Comparison of ENCODE assay signal across 8 cellular contexts in the genomic region with DNA sequence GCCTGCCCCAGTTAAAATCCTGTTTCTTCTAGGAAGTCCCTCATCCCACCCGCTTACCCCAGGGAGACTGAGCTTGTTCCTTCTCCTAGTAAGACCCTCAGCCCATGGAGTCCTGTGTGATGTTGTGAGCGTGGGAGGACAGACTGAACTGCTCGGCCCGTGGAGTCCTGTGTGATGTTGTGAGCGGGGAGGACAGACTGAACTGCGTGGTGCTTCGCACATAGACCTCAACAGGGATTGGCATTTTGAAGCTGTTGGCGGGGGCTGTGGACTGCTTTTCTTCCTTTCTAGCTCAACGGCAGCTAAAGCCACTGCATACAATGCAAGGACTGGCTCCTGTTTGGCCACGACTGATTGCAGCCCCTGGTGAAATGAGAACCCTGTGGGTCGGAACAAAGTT. TPM values are rescaled to one million over a fixed set of nuclear protein-coding genes. Genes with fewer than 3 reads are reported as not detected.
DNase-seq lines count a peak whose midpoint lies in the region; ATAC-seq, FAIRE-seq and TF ChIP-seq lines count a peak whose summit lies in the region.
"Had no signal": no experiment of that assay in that cellular context is flagged by ENCODE, and none has a peak within 500 bp of the region (broad histone marks: within the 10 kb centered on the region; RNA-seq: fewer than 3 reads in every experiment).

No MANE protein-coding gene starts in this region.

- H3K4me3 ChIP-seq in endothelial cell of umbilical vein (replicated peaks in 1 of 3; ENCODE audit: insufficient read depth in 1 of 3, low read depth in 1 of 3, low read length in 3 of 3), result no peak overlapping the region
- H3K4me3 ChIP-seq: GM23338 had no signal

- peak overlapping the region; percentile 3 to 89 (median 31); a peak in 4 of 7 replicates for H3K27ac Mint-ChIP-seq in H9
- H3K27ac Mint-ChIP-seq in T-helper 17 cell, result peak overlapping the region; percentile 97
- H3K27ac Mint-ChIP-seq in stimulated activated memory B cell treated with anti-CD40 and anti-IgM and Interleukin-4, amounts not matched to agents 10 μg/mL and 1 μg/mL and 100 μg/mL, for 72 hours, result peak overlapping the region; percentile 94
- H3K27ac Mint-ChIP-seq: GM23338 had no signal

- H3K9me3 ChIP-seq in H9 (ENCODE audit: control insufficient read depth, low read depth, low read length) (no peaks in the 10 kb centered on the region), T-helper 17 cell (ENCODE audit: control insufficient read depth, low read length, poor library complexity, severe bottlenecking) (no peaks in the 10 kb centered on the region), endothelial cell of umbilical vein (replicated peaks; ENCODE audit: control insufficient read depth, insufficient read depth, low read length) (no peaks in the 10 kb centered on the region)

- no peak overlapping the region for H3K14ac ChIP-seq in H9 (ENCODE audit: insufficient read depth, low read length)

- H3K4me1 ChIP-seq in H9 (ENCODE audit: insufficient read depth, low read length), result no peaks in the 10 kb centered on the region
- H3K4me1 ChIP-seq in endothelial cell of umbilical vein (ENCODE audit: control insufficient read depth, extremely low read depth, insufficient read depth, low read length), result peaks cover 16% of the 10 kb centered on the region

- H2BK120ac ChIP-seq in H9 (ENCODE audit: low read depth, low read length, poor library complexity, severe bottlenecking), result no peak overlapping the region

- H3K4me3 Mint-ChIP-seq in H9, result no peak overlapping the region
- peak overlapping the region; percentile 81 for H3K4me3 Mint-ChIP-seq in T-helper 17 cell
- H3K4me3 Mint-ChIP-seq in stimulated activated memory B cell treated with anti-CD40 and anti-IgM and Interleukin-4, amounts not matched to agents 10 μg/mL and 1 μg/mL and 100 μg/mL, for 72 hours, result peak overlapping the region; percentile 65
- H3K4me3 Mint-ChIP-seq: GM23338 had no signal

- no peak overlapping the region for H3T11ph ChIP-seq in H9 (ENCODE audit: low read length)

- H3K79me1 ChIP-seq in H9 (ENCODE audit: insufficient read depth, low read depth, low read length, poor library complexity, severe bottlenecking), result no peaks in the 10 kb centered on the region

- H3K36me3 Mint-ChIP-seq in H9 (ENCODE audit: insufficient read depth in 1 of 3, low read depth in 3 of 3) (peaks cover 0 to 28% (median 8%) of the 10 kb centered on the region in 3 experiments; a peak in 5 of 7 replicates), T-helper 17 cell (ENCODE audit: low read depth) (no peaks in the 10 kb centered on the region)
- peaks cover 13% of the 10 kb centered on the region for H3K36me3 Mint-ChIP-seq in stimulated activated memory B cell treated with anti-CD40 and anti-IgM and Interleukin-4, amounts not matched to agents 10 μg/mL and 1 μg/mL and 100 μg/mL, for 72 hours

- intact Hi-C loops in endothelial cell of umbilical vein (cut with micrococcal nuclease), result loop anchor here (2.0 kb wide), 1 partner anchor 121 kb away; a partner anchor contains a TSS

- FAIRE-seq in endothelial cell of umbilical vein (lab: Jason Lieb, UNC), result no peak

- CTCF ChIA-PET in endothelial cell of umbilical vein (lab: Charles Lee), result interaction anchor here (1.0 to 2.0 kb wide), 6 partner anchors 9 to 430 kb away, joined by 3 to 27 read pairs (median 4); a partner anchor contains a TSS

- H4K91ac ChIP-seq in H9 (ENCODE audit: insufficient read length, low read depth, low read length), result no peak overlapping the region

- H2BK20ac ChIP-seq in H9 (ENCODE audit: low read depth, low read length, poor library complexity, severe bottlenecking), result no peak overlapping the region

- no peak overlapping the region for H3K9ac ChIP-seq in H9 (ENCODE audit: extremely low read depth, insufficient read length, low read length)
- no peak overlapping the region for H3K9ac ChIP-seq in endothelial cell of umbilical vein (replicated peaks; ENCODE audit: extremely low read depth, insufficient read depth, low read length)

- no peak overlapping the region for H3K23ac ChIP-seq in H9 (ENCODE audit: insufficient read length, low read depth, low read length)

- peaks cover 10 to 15% of the 10 kb centered on the region in 2 experiments for H3K4me1 Mint-ChIP-seq in H9
- peaks cover 17% of the 10 kb centered on the region for H3K4me1 Mint-ChIP-seq in T-helper 17 cell
- peaks cover 37% of the 10 kb centered on the region for H3K4me1 Mint-ChIP-seq in stimulated activated memory B cell treated with anti-CD40 and anti-IgM and Interleukin-4, amounts not matched to agents 10 μg/mL and 1 μg/mL and 100 μg/mL, for 72 hours
- H3K4me1 Mint-ChIP-seq: GM23338 had no signal

- no peak for TF ChIP-seq POLR2A in endothelial cell of umbilical vein (IDR thresholded peaks at IDR 0.05; ENCODE audit: low read depth, low read length)

- H4K20me1 ChIP-seq in H9 (ENCODE audit: control insufficient read depth, insufficient read depth, insufficient read length) (no peaks in the 10 kb centered on the region), endothelial cell of umbilical vein (replicated peaks; ENCODE audit: control insufficient read depth, extremely low read depth, insufficient read depth, low read length) (no peaks in the 10 kb centered on the region)

- no peak overlapping the region for H2BK5ac ChIP-seq in H9 (ENCODE audit: insufficient read length, low read length)

- no peak overlapping the region for H3K56ac ChIP-seq in H9 (ENCODE audit: insufficient read length, low read depth, low read length)

- no peak overlapping the region for H3K4me2 ChIP-seq in H9 (ENCODE audit: insufficient read depth, insufficient read length, low read length)
- H3K4me2 ChIP-seq in endothelial cell of umbilical vein (ENCODE audit: insufficient read depth, low read length), result no peak overlapping the region
- H3K4me2 ChIP-seq: GM23338 had no signal

- H3K4ac ChIP-seq in H9 (ENCODE audit: low read depth, low read length), result no peak overlapping the region

- H3K9me3 Mint-ChIP-seq in H9, result no peaks in the 10 kb centered on the region; a peak in 1 of 5 replicates
- no peaks in the 10 kb centered on the region for H3K9me3 Mint-ChIP-seq in stimulated activated memory B cell treated with anti-CD40 and anti-IgM and Interleukin-4, amounts not matched to agents 10 μg/mL and 1 μg/mL and 100 μg/mL, for 72 hours
- H3K9me3 Mint-ChIP-seq: GM23338 had no signal

- no peak overlapping the region for H2BK15ac ChIP-seq in H9 (ENCODE audit: low read depth, low read length)

- H3K36me3 ChIP-seq in endothelial cell of umbilical vein (ENCODE audit: control insufficient read depth in 2 of 2, extremely low read depth in 1 of 2, insufficient read depth in 2 of 2, low read length in 2 of 2), result peaks cover 7 to 22% of the 10 kb centered on the region in 2 experiments

- no TSS peak for BruUV-seq in endothelial cell of umbilical vein (replicated peaks; lab: Mats Ljungman, UMichigan)

- no peak overlapping the region for H2AK5ac ChIP-seq in H9 (ENCODE audit: insufficient read length, low read length)

- WGBS in H9 (ENCODE audit: extremely low coverage, insufficient read length, low lambda C conversion rate), result no CpG with 5 or more reads among the region's 11 CpGs

- no peak overlapping the region for H4K5ac ChIP-seq in H9 (ENCODE audit: insufficient read length, low read depth, low read length)

- H2BK12ac ChIP-seq in H9 (ENCODE audit: insufficient read length, low read depth, low read length), result no peak overlapping the region

- H3K27ac ChIP-seq in H9 (ENCODE audit: insufficient read length, low read depth, low read length), result no peak overlapping the region
- H3K27ac ChIP-seq in endothelial cell of umbilical vein (ENCODE audit: insufficient read depth, low read depth, low read length), result peak overlapping the region; percentile 73

- TF ChIP-seq CTCF in H9 (conservative IDR thresholded peaks at IDR 0.05), result no peak
- TF ChIP-seq CTCF in endothelial cell of umbilical vein (IDR thresholded peaks at IDR 0.05; ENCODE audit: extremely low read depth in 1 of 2, insufficient read depth in 1 of 2, low read depth in 1 of 2, low read length in 2 of 2), result no peak

- no peak for DNase-seq in H9
- no peak for DNase-seq in T-helper 17 cell
- DNase-seq in endothelial cell of umbilical vein (ENCODE audit: low read depth, low spot score), result no peak
- DNase-seq in NCI-H1417 (lab: John Stamatoyannopoulos, UW), result no peak
- DNase-seq in DMS153 treated with DMSO at 0.1 percent for 48 hours (lab: John Stamatoyannopoulos, UW; ENCODE audit: unreplicated experiment), result no peak
- no peak for DNase-seq in AG08395 (ENCODE audit: low spot score)

- no peak overlapping the region for H2AFZ ChIP-seq in H9 (ENCODE audit: low read length)
- H2AFZ ChIP-seq in endothelial cell of umbilical vein (ENCODE audit: low read depth, low read length), result no peak overlapping the region
- H2AFZ ChIP-seq: GM23338 had no signal

- no peak for ATAC-seq in T-helper 17 cell
- no peak for ATAC-seq in stimulated activated memory B cell treated with anti-CD40 and anti-IgM and Interleukin-4, amounts not matched to agents 10 μg/mL and 1 μg/mL and 100 μg/mL, for 72 hours

- dilution Hi-C loops in endothelial cell of umbilical vein (cut with MboI; ENCODE audit: extremely low pct_ligation_motif_present, low sequenced_read_pairs), result no loop called here

- H3K27me3 Mint-ChIP-seq in H9 (ENCODE audit: low read depth) (no peaks in the 10 kb centered on the region), T-helper 17 cell (no peaks in the 10 kb centered on the region)
- no peaks in the 10 kb centered on the region for H3K27me3 Mint-ChIP-seq in stimulated activated memory B cell treated with anti-CD40 and anti-IgM and Interleukin-4, amounts not matched to agents 10 μg/mL and 1 μg/mL and 100 μg/mL, for 72 hours

- no peaks in the 10 kb centered on the region for H3K9me1 ChIP-seq in endothelial cell of umbilical vein (replicated peaks; ENCODE audit: control insufficient read depth, extremely low read depth, insufficient read depth, low read length)

- POLR2A ChIA-PET in endothelial cell of umbilical vein (lab: Charles Lee), result no interaction called here

- no peak overlapping the region for H3K18ac ChIP-seq in H9 (ENCODE audit: insufficient read length, low read depth, low read length)

- H3K79me2 ChIP-seq in H9 (ENCODE audit: insufficient read depth, low read length), result no peaks in the 10 kb centered on the region
- no peaks in the 10 kb centered on the region for H3K79me2 ChIP-seq in endothelial cell of umbilical vein (ENCODE audit: control insufficient read depth, insufficient read depth, low read length)

- H3K27me3 ChIP-seq in H9 (ENCODE audit: insufficient read depth, low read length) (no peaks in the 10 kb centered on the region), endothelial cell of umbilical vein (ENCODE audit: control insufficient read depth in 2 of 2, insufficient read depth in 2 of 2, low read length in 2 of 2) (no peaks in the 10 kb centered on the region)

- H4K8ac ChIP-seq in H9 (replicated peaks; ENCODE audit: insufficient read length, low read depth, low read length), result no peak overlapping the region

- no peaks in the 10 kb centered on the region for H3K23me2 ChIP-seq in H9 (ENCODE audit: insufficient read length, low read depth, low read length, poor library complexity, severe bottlenecking)

RNA-seq across cellular contexts. Expression of a gene that starts 1.6 kb away (rescaled TPM):
- total RNA-seq in H9 (2021) (0.90 and 0.97 TPM in 2 replicates), T-helper 17 cell (1 to 10 TPM; 1.9 to 2.2 TPM), endothelial cell of umbilical vein (19.0 and 19.2 TPM in 2 replicates)
- 12.0 and 12.6 TPM in 2 replicates for polyA plus RNA-seq in endothelial cell of umbilical vein
- polyA plus RNA-seq in endothelial cell of umbilical vein (2011; cell fraction: cytosol; rRNA removed), result 4.1 and 6.6 TPM in 2 replicates
- 128 and 138 TPM in 2 replicates for polyA plus RNA-seq in endothelial cell of umbilical vein (2011; cell fraction: nucleus; rRNA removed)
- polyA plus RNA-seq in endothelial cell of umbilical vein (2012), result 3.0 and 7.8 TPM in 2 replicates
- 7.8 and 9.6 TPM in 2 replicates for polyA minus RNA-seq in endothelial cell of umbilical vein
- polyA minus RNA-seq in endothelial cell of umbilical vein (2011; cell fraction: cytosol; rRNA and poly(A)+ RNA removed), result 0.10 TPM
- 26.4 and 30.1 TPM in 2 replicates for polyA minus RNA-seq in endothelial cell of umbilical vein (2011; cell fraction: nucleus; rRNA and poly(A)+ RNA removed)

RNA-seq across cellular contexts. Expression of a gene that starts 56.8 kb away (rescaled TPM):
- total RNA-seq in H9 (2021), result 3.7 and 6.3 TPM in 2 replicates
- total RNA-seq in T-helper 17 cell, result 10 to 100 TPM; 23.1 to 34.8 TPM
- total RNA-seq in endothelial cell of umbilical vein, result 4.0 and 5.6 TPM in 2 replicates
- polyA plus RNA-seq in endothelial cell of umbilical vein, result 3.7 and 7.9 TPM in 2 replicates
- 1.7 and 2.5 TPM in 2 replicates for polyA plus RNA-seq in endothelial cell of umbilical vein (2011; cell fraction: cytosol; rRNA removed)
- 14.1 and 20.3 TPM in 2 replicates for polyA plus RNA-seq in endothelial cell of umbilical vein (2011; cell fraction: nucleus; rRNA removed)
- polyA plus RNA-seq in endothelial cell of umbilical vein (2012), result 1.2 and 2.1 TPM in 2 replicates
- polyA minus RNA-seq in endothelial cell of umbilical vein, result 1.4 and 2.0 TPM in 2 replicates
- not detected for polyA minus RNA-seq in endothelial cell of umbilical vein (2011; cell fraction: cytosol; rRNA and poly(A)+ RNA removed)
- 3.5 and 4.1 TPM in 2 replicates for polyA minus RNA-seq in endothelial cell of umbilical vein (2011; cell fraction: nucleus; rRNA and poly(A)+ RNA removed)

Comparison
In these comparisons a context has a peak if more than half of its experiments do, and no peak if none do; other contexts are left out.
1. H3K27ac Mint-ChIP-seq: peak in every context shown above with its lines; median percentile 97 in T-helper 17 cell; 94 in stimulated activated memory B cell treated with anti-CD40 and anti-IgM and Interleukin-4, amounts not matched to agents 10 μg/mL and 1 μg/mL and 100 μg/mL, for 72 hours; 31 in H9.
2. H3K4me3 Mint-ChIP-seq: peak in T-helper 17 cell (single experiment) and stimulated activated memory B cell treated with anti-CD40 and anti-IgM and Interleukin-4, amounts not matched to agents 10 μg/mL and 1 μg/mL and 100 μg/mL, for 72 hours (single experiment); none in H9 (0 of 2).